ENCODE assay signal across 18 cellular contexts in genomic region chrX:98141466-98141865, GRCh38.
DNase-seq lines count a peak whose midpoint lies in the region; ATAC-seq and TF ChIP-seq lines count a peak whose summit lies in the region.
"Had no signal": no experiment of that assay in that cellular context is flagged by ENCODE, and none has a peak within 500 bp of the region (broad histone marks: within the 10 kb centered on the region; RNA-seq: fewer than 3 reads in every experiment).

No MANE protein-coding gene starts in this region.

- H3K27ac Mint-ChIP-seq in GM23338 (peak overlapping the region; percentile 85), endodermal cell (peak overlapping the region; percentile 17)
- H3K27ac Mint-ChIP-seq: CD14-positive monocyte; CD8-positive, alpha-beta T cell had no signal

- H3K4me2 ChIP-seq in GM23338 (0 out of 2 replicates have a peak overlapping the region, but pooled peaks have one; percentile 35), PC-9 (no peak overlapping the region)

- H3K4me1 ChIP-seq in GM23338 (ENCODE audit: insufficient read depth), result peaks cover 14% of the 10 kb centered on the region
- peaks cover 17% of the 10 kb centered on the region for H3K4me1 ChIP-seq in HUES6 (ENCODE audit: control insufficient read depth, insufficient read depth, low read length)
- no peaks in the 10 kb centered on the region for H3K4me1 ChIP-seq in endodermal cell (ENCODE audit: control insufficient read depth, insufficient read depth, low read length)
- no peaks in the 10 kb centered on the region for H3K4me1 ChIP-seq in PC-9 (replicated peaks; ENCODE audit: insufficient read depth)

- H3K79me2 ChIP-seq in GM23338 (replicated peaks; ENCODE audit: insufficient read depth) (no peaks in the 10 kb centered on the region), PC-9 (ENCODE audit: low read depth) (no peaks in the 10 kb centered on the region)

- H3K9me3 ChIP-seq in HUES6 (ENCODE audit: control insufficient read depth, insufficient read depth, low read depth, low read length) (peaks cover 4% of the 10 kb centered on the region; the same call in 1 of the 2 replicates), endodermal cell (ENCODE audit: control insufficient read depth, low read length) (no peaks in the 10 kb centered on the region), PC-9 (ENCODE audit: insufficient read depth, low read depth) (no peaks in the 10 kb centered on the region)

- no peaks in the 10 kb centered on the region for H3K36me3 ChIP-seq in GM23338 (ENCODE audit: insufficient read depth)
- no peaks in the 10 kb centered on the region for H3K36me3 ChIP-seq in HUES6 (ENCODE audit: control insufficient read depth, insufficient read depth, low read length)
- no peaks in the 10 kb centered on the region for H3K36me3 ChIP-seq in endodermal cell (ENCODE audit: control insufficient read depth, insufficient read depth, low read length)
- no peaks in the 10 kb centered on the region for H3K36me3 ChIP-seq in PC-9 (ENCODE audit: low read depth)

- intact Hi-C loops in PC-9 (cut with micrococcal nuclease; ENCODE audit: unreplicated experiment), result no loop called here

- H3K27me3 ChIP-seq in GM23338 (ENCODE audit: insufficient read depth), result no peaks in the 10 kb centered on the region
- no peaks in the 10 kb centered on the region for H3K27me3 ChIP-seq in HUES6 (ENCODE audit: control insufficient read depth, insufficient read depth, low read length)
- H3K27me3 ChIP-seq in endodermal cell (ENCODE audit: control insufficient read depth, insufficient read depth, low read length, poor library complexity, severe bottlenecking), result no peaks in the 10 kb centered on the region
- H3K27me3 ChIP-seq in PC-9 (ENCODE audit: insufficient read depth, low read depth), result no peaks in the 10 kb centered on the region

- H3K4me3 Mint-ChIP-seq in GM23338 (peak overlapping the region; percentile 33; the same call in 1 of the 3 replicates), endodermal cell (no peak overlapping the region)
- H3K4me3 Mint-ChIP-seq: CD14-positive monocyte; CD8-positive, alpha-beta T cell had no signal

- H3K9ac ChIP-seq in HUES6 (ENCODE audit: low read length) (no peak overlapping the region), endodermal cell (ENCODE audit: extremely low read depth, low read length, poor library complexity, severe bottlenecking) (no peak overlapping the region)

- H3K9me3 Mint-ChIP-seq in GM23338 (no peaks in the 10 kb centered on the region; the same call in 1 of the 3 replicates), endodermal cell (peaks cover 6% of the 10 kb centered on the region)

- H3K36me3 Mint-ChIP-seq in GM23338 (ENCODE audit: low read depth), result peaks cover 6% of the 10 kb centered on the region; the same call in 2 of the 3 replicates
- H3K36me3 Mint-ChIP-seq in endodermal cell (ENCODE audit: low read depth), result no peaks in the 10 kb centered on the region
- H3K36me3 Mint-ChIP-seq: CD14-positive monocyte; CD8-positive, alpha-beta T cell had no signal

- H3K9me2 ChIP-seq in GM23338 (ENCODE audit: insufficient read depth), result no peaks in the 10 kb centered on the region
- no peaks in the 10 kb centered on the region for H3K9me2 ChIP-seq in PC-9 (ENCODE audit: insufficient read depth)

- no CpG with 5 or more reads among the region's 1 CpG for WGBS in endodermal cell (ENCODE audit: insufficient coverage in 1 of 2, insufficient read length in 1 of 2), 2 experiments

- H4K20me1 ChIP-seq in GM23338 (replicated peaks; ENCODE audit: insufficient read depth) (no peaks in the 10 kb centered on the region), PC-9 (ENCODE audit: insufficient read depth) (no peaks in the 10 kb centered on the region)

- peak overlapping the region; percentile 65; the same call in 1 of the 2 replicates for H3K27ac ChIP-seq in GM23338 (ENCODE audit: low read depth)
- peak overlapping the region; percentile 41 for H3K27ac ChIP-seq in HUES6 (ENCODE audit: low read depth, low read length)
- no peak overlapping the region for H3K27ac ChIP-seq in endodermal cell (ENCODE audit: low read depth, low read length)
- no peak overlapping the region for H3K27ac ChIP-seq in PC-9
- H3K27ac ChIP-seq: 22Rv1 had no signal

- BruUV-seq in PC-9 (replicated peaks; lab: Mats Ljungman, UMichigan), result no TSS peak

- CTCF ChIA-PET in PC-9 (lab: Charles Lee), result no interaction called here

- DNase-seq in GM23338 (ENCODE audit: low spot score) (peak; percentile 35), endodermal cell (no peak), iPS-NIHi11 (ENCODE audit: low spot score) (peak; percentile 3), DMS153 treated with DMSO at 0.1 percent for 48 hours (lab: John Stamatoyannopoulos, UW; ENCODE audit: unreplicated experiment) (no peak), kidney tubule cell (ENCODE audit: low spot score) (no peak), PC-9 (no peak)
- DNase-seq: CD8-positive, alpha-beta T cell; COR-L47; DMS153; DND-41; GDM1; GOT3 had no signal

- no peaks in the 10 kb centered on the region for H3K27me3 Mint-ChIP-seq in GM23338 (ENCODE audit: insufficient read depth, low read depth, poor library complexity)
- no peaks in the 10 kb centered on the region for H3K27me3 Mint-ChIP-seq in endodermal cell (ENCODE audit: insufficient read depth)

- TF ChIP-seq CTCF in GM23338 (conservative IDR thresholded peaks at IDR 0.05; ENCODE audit: low read depth in 2 of 2), result no peak
- TF ChIP-seq CTCF in endodermal cell (conservative IDR thresholded peaks at IDR 0.05), result no peak
- TF ChIP-seq CTCF in PC-9 (conservative IDR thresholded peaks at IDR 0.05), result no peak

- ATAC-seq in GM23338, result peak; percentile 83
- ATAC-seq in GM19463 (IDR thresholded peaks at IDR 0.05; ENCODE audit: unreplicated experiment), result no peak
- ATAC-seq: CD8-positive, alpha-beta T cell; HCT116; HepG2 had no signal

- POLR2A ChIA-PET in PC-9 (lab: Charles Lee; ENCODE audit: unreplicated experiment), result no interaction called here

- H2AFZ ChIP-seq in GM23338 (no peak overlapping the region), PC-9 (no peak overlapping the region)

- no peaks in the 10 kb centered on the region for H3F3A ChIP-seq in GM23338 (replicated peaks; ENCODE audit: low read depth)
- no peaks in the 10 kb centered on the region for H3F3A ChIP-seq in PC-9 (ENCODE audit: insufficient read depth, low read depth)

- peaks cover 14% of the 10 kb centered on the region for H3K4me1 Mint-ChIP-seq in GM23338
- peaks cover 12% of the 10 kb centered on the region for H3K4me1 Mint-ChIP-seq in endodermal cell
- H3K4me1 Mint-ChIP-seq: CD14-positive monocyte had no signal

- H3K4me3 ChIP-seq in GM23338 (no peak overlapping the region), HUES6 (ENCODE audit: low read depth, low read length) (no peak overlapping the region), endodermal cell (ENCODE audit: low read length) (no peak overlapping the region), PC-9 (no peak overlapping the region)

TF ChIP-seq in GM23338, 12 proteins besides CTCF, POLR2A, EP300 and RAD21 (continues in another document):
- TF ChIP-seq EZH2phosphoT487 (IDR thresholded peaks at IDR 0.05; ENCODE audit: unreplicated experiment), result no peak

Comparison
In these comparisons a context has a peak if more than half of its experiments do, and no peak if none do; other contexts are left out.
1. DNase-seq: peak in GM23338 (single experiment) and iPS-NIHi11 (single experiment); none in endodermal cell (single experiment), DMS153 treated with DMSO at 0.1 percent for 48 hours (single experiment), kidney tubule cell (single experiment) and PC-9 (0 of 2).
2. H3K27ac ChIP-seq: peak in GM23338 (single experiment) and HUES6 (single experiment); none in endodermal cell (single experiment) and PC-9 (single experiment).